In genomic region chr5:32325067-32325466, GRCh38 we compare ENCODE assay signal across 13 cellular contexts. TPM values are rescaled to one million over a fixed set of nuclear protein-coding genes. Genes with fewer than 3 reads are reported as not detected.
DNase-seq lines count a peak whose midpoint lies in the region; ATAC-seq, FAIRE-seq and TF ChIP-seq lines count a peak whose summit lies in the region.
"Had no signal": no experiment of that assay in that cellular context is flagged by ENCODE, and none has a peak within 500 bp of the region (broad histone marks: within the 10 kb centered on the region; RNA-seq: fewer than 3 reads in every experiment).

No MANE protein-coding gene starts in this region.

- no peak overlapping the region for H2AFZ ChIP-seq in mammary epithelial cell (ENCODE audit: low read depth, low read length)

- H3K79me2 ChIP-seq in mammary epithelial cell (ENCODE audit: insufficient read depth, low read length): no peaks in the 10 kb centered on the region

- H4K20me1 ChIP-seq in mammary epithelial cell (ENCODE audit: insufficient read depth, low read length): no peaks in the 10 kb centered on the region

- no peak overlapping the region for H3K9ac ChIP-seq in mammary epithelial cell (ENCODE audit: insufficient read depth, low read length)

- FAIRE-seq in bronchial epithelial cell (lab: Jason Lieb, UNC): no peak
- FAIRE-seq: A549, TTC549 had no signal

- H3K27me3 ChIP-seq in mammary epithelial cell (ENCODE audit: insufficient read depth, low read length): no peaks in the 10 kb centered on the region
- H3K27me3 ChIP-seq in bronchial epithelial cell (ENCODE audit: control insufficient read depth, insufficient read depth, low read length): no peaks in the 10 kb centered on the region
- H3K27me3 ChIP-seq in right atrium auricular region: no peaks in the 10 kb centered on the region
- H3K27me3 ChIP-seq: transverse colon had no signal

- BruUV-seq in mammary epithelial cell (replicated peaks; lab: Mats Ljungman, UMichigan): no TSS peak
- no TSS peak for BruUV-seq in MCF 10A (replicated peaks; lab: Mats Ljungman, UMichigan)

- H3K27me3 Mint-ChIP-seq in MCF 10A (ENCODE audit: insufficient read depth, unreplicated experiment): no peaks in the 10 kb centered on the region

- POLR2A ChIA-PET in MCF 10A (lab: Yijun Ruan, JAX): interaction anchor here (0.8 to 0.9 kb wide), 2 partner anchors 12 to 28 kb away, joined by 3 to 4 read pairs; partner anchors contain the start of gene MTMR12

- CTCF ChIA-PET in mammary epithelial cell (lab: Charles Lee; ENCODE audit: low non-redundant PET): no interaction called here
- CTCF ChIA-PET in MCF 10A (lab: Yijun Ruan, JAX): interaction anchor here (0.6 to 1.3 kb wide), 2 partner anchors 90 to 265 kb away, joined by 4 read pairs; no protein-coding TSS in a partner anchor

- dilution Hi-C loops in mammary epithelial cell (cut with HindIII; ENCODE audit: low sequenced_read_pairs): no loop called here

- no peak overlapping the region for H3K27ac Mint-ChIP-seq in MCF 10A (ENCODE audit: low read depth, unreplicated experiment)

- DNase-seq in mammary epithelial cell (peak; percentile 59), MCF 10A (ENCODE audit: unreplicated experiment) (no peak), bronchial epithelial cell (ENCODE audit: low read depth) (peak; percentile 65), SKM-1 treated with dmso at 0.1 percent for 144 hours (lab: John Stamatoyannopoulos, UW; ENCODE audit: unreplicated experiment) (no peak), right atrium auricular region (ENCODE audit: low spot score) (no peak), left cardiac atrium (no peak)
- DNase-seq: NCI-H1436, transverse colon had no signal

- no peaks in the 10 kb centered on the region for H3K4me1 Mint-ChIP-seq in MCF 10A (ENCODE audit: insufficient read depth, unreplicated experiment)

- H3K36me3 ChIP-seq in mammary epithelial cell (ENCODE audit: insufficient read depth, low read length) (no peaks in the 10 kb centered on the region), bronchial epithelial cell (ENCODE audit: control insufficient read depth, insufficient read depth, low read length) (no peaks in the 10 kb centered on the region), right atrium auricular region (no peaks in the 10 kb centered on the region)
- H3K36me3 ChIP-seq: transverse colon had no signal

- no peak overlapping the region for H3K4me2 ChIP-seq in mammary epithelial cell (ENCODE audit: insufficient read depth, low read depth, low read length)
- H3K4me2 ChIP-seq: A549, smooth muscle cell had no signal

- no peaks in the 10 kb centered on the region for H3K36me3 Mint-ChIP-seq in MCF 10A (ENCODE audit: insufficient read depth, unreplicated experiment)

- TF ChIP-seq CTCF in mammary epithelial cell (conservative IDR thresholded peaks at IDR 0.05 in 1 of 2, IDR thresholded peaks at IDR 0.05 in 1 of 2; ENCODE audit: extremely low read depth in 1 of 2, insufficient read depth in 1 of 2, low read depth in 1 of 2, low read length in 2 of 2) (no peak), MCF 10A (IDR thresholded peaks at IDR 0.05; ENCODE audit: unreplicated experiment) (no peak), bronchial epithelial cell (IDR thresholded peaks at IDR 0.05; ENCODE audit: insufficient read depth, low read length, severe bottlenecking) (no peak), right atrium auricular region (IDR thresholded peaks at IDR 0.05) (no peak)

- in situ Hi-C loops in mammary epithelial cell (cut with MboI; ENCODE audit: low sequenced_read_pairs in 2 of 2): no loop called here

- WGBS in mammary epithelial cell (ENCODE audit: low coverage, missing lambda C conversion rate): 76% methylated on average over 3 of the region's 3 CpGs

- ATAC-seq in HG03139 (IDR thresholded peaks at IDR 0.05; ENCODE audit: unreplicated experiment) (peak; percentile 45), HG03520 (IDR thresholded peaks at IDR 0.05; ENCODE audit: unreplicated experiment) (no peak), left cardiac atrium (no peak)
- ATAC-seq: A549 had no signal

- H3K27ac ChIP-seq in mammary epithelial cell (ENCODE audit: insufficient read depth, low read depth, low read length) (no peak overlapping the region), right atrium auricular region (no peak overlapping the region)
- H3K27ac ChIP-seq: A549, transverse colon had no signal

- no peak overlapping the region for H3K4me3 ChIP-seq in mammary epithelial cell (replicated peaks in 1 of 3; ENCODE audit: insufficient read depth in 1 of 3, low read depth in 2 of 3, low read length in 3 of 3)
- no peak overlapping the region for H3K4me3 ChIP-seq in bronchial epithelial cell (ENCODE audit: low read depth, low read length)
- H3K4me3 ChIP-seq in right atrium auricular region: no peak overlapping the region
- H3K4me3 ChIP-seq: A549, smooth muscle cell, transverse colon had no signal

- H3K9me3 ChIP-seq in mammary epithelial cell (replicated peaks; ENCODE audit: insufficient read depth, low read length): no peaks in the 10 kb centered on the region
- H3K9me3 ChIP-seq in right atrium auricular region: no peaks in the 10 kb centered on the region

- intact Hi-C loops in mammary epithelial cell (cut with micrococcal nuclease) (loop anchor here (1.0 kb wide), 1 partner anchor 13 kb away; the partner anchor contains the start of gene MTMR12), MCF 10A (cut with micrococcal nuclease) (loop anchor here (5.0 kb wide), 1 partner anchor 498 kb away; no protein-coding TSS in a partner anchor), left cardiac atrium (cut with DNase I) (loop anchor here in 1 of 2 donors (5.0 kb wide), 1 partner anchor 93 kb away; no protein-coding TSS in a partner anchor)

- H3K4me3 Mint-ChIP-seq in MCF 10A (ENCODE audit: unreplicated experiment): no peak overlapping the region

- H3K9me3 Mint-ChIP-seq in MCF 10A (ENCODE audit: unreplicated experiment): no peaks in the 10 kb centered on the region

- H3K4me1 ChIP-seq in mammary epithelial cell (ENCODE audit: insufficient read depth, low read length) (peaks cover 5% of the 10 kb centered on the region), right atrium auricular region (peaks cover 0 to 6% of the 10 kb centered on the region in 2 donors)

RNA-seq across cellular contexts. Expression of gene MTMR12, which starts 12.3 kb away (rescaled TPM):
- total RNA-seq in mammary epithelial cell (10 to 100 TPM; 21.0 to 37.5 TPM), MCF 10A (2022) (24.4 and 25.4 TPM in 2 replicates), bronchial epithelial cell (15.8 and 17.5 TPM in 2 replicates), right atrium auricular region (10 to 100 TPM; 12.6 to 25.5 TPM), left cardiac atrium (10 to 100 TPM; 19.6 to 24.9 TPM)
- polyA plus RNA-seq in mammary epithelial cell: 13.3 TPM
- 30.5 TPM for polyA minus RNA-seq in mammary epithelial cell

Comparison
In these comparisons a context has a peak if more than half of its experiments do, and no peak if none do; other contexts are left out.
1. DNase-seq: peak in mammary epithelial cell (single experiment) and bronchial epithelial cell (single experiment); none in MCF 10A (single experiment), SKM-1 treated with dmso at 0.1 percent for 144 hours (single experiment), right atrium auricular region (single experiment) and left cardiac atrium (single experiment).